In the genomic region with DNA sequence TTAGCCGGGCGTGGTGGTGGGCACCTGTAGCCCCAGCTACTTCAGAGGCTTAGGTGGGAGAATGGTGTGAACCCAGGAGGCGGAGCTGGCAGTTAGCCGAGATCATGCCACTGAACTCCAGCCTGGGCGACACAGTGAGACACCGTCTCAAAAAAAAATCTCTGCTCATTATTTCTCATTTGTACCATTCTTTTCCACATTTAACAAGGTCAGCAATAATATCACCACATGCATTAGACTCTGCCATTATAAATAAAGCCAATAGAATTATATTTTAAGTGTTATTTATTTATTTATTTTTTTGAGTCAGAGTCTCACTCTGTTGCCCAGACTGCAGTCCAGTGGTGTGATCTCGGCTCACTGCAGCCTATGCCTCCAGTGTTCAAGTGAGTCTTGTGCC, we compare ENCODE assay signal across 4 cellular contexts.
TF ChIP-seq lines count a peak whose summit lies in the region.

No MANE protein-coding gene starts in this region.

TF ChIP-seq in HepG2, 621 proteins besides CTCF, POLR2A, EP300 and RAD21:
- peak; percentile 58 for TF ChIP-seq MAFF (IDR thresholded peaks at IDR 0.05; ENCODE audit: low read depth, low read length)
- TF ChIP-seq MAFK (conservative IDR thresholded peaks at IDR 0.05 in 1 of 2, IDR thresholded peaks at IDR 0.05 in 1 of 2; ENCODE audit: low read length in 2 of 2): peak; percentile 34 to 70; a peak in 3 of 4 replicates
- no peak for TF ChIP-seq CEBPB (IDR thresholded peaks at IDR 0.05; ENCODE audit: borderline replicate concordance, low read depth, low read length)
- no peak for TF ChIP-seq ZNF260 (CRISPR knock-in tag; IDR thresholded peaks at IDR 0.05; ENCODE audit: borderline replicate concordance, low read depth)
- no peak for TF ChIP-seq ZNF292 (CRISPR knock-in tag; IDR thresholded peaks at IDR 0.05; ENCODE audit: borderline replicate concordance, low read depth)

TF ChIP-seq in HEK293, 187 proteins besides CTCF, POLR2A, EP300 and RAD21:
- no peak for TF ChIP-seq ZNF785 (tag by site-specific recombination; IDR thresholded peaks at IDR 0.05)
- TF ChIP-seq, protein P1, sequence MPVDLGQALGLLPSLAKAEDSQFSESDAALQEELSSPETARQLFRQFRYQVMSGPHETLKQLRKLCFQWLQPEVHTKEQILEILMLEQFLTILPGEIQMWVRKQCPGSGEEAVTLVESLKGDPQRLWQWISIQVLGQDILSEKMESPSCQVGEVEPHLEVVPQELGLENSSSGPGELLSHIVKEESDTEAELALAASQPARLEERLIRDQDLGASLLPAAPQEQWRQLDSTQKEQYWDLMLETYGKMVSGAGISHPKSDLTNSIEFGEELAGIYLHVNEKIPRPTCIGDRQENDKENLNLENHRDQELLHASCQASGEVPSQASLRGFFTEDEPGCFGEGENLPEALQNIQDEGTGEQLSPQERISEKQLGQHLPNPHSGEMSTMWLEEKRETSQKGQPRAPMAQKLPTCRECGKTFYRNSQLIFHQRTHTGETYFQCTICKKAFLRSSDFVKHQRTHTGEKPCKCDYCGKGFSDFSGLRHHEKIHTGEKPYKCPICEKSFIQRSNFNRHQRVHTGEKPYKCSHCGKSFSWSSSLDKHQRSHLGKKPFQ (tag by site-specific recombination; IDR thresholded peaks at IDR 0.05): 0 out of 2 replicates have a peak, but pooled peaks have one; percentile 19

TF ChIP-seq in IMR-90, 13 proteins besides CTCF, POLR2A, EP300 and RAD21:
- TF ChIP-seq MAFK (IDR thresholded peaks at IDR 0.05; ENCODE audit: low read depth, low read length): peak; percentile 27; the same call in 1 of the 2 replicates
- TF ChIP-seq MAZ (IDR thresholded peaks at IDR 0.05; ENCODE audit: borderline replicate concordance, low read depth, low read length): no peak

TF ChIP-seq in K562, 482 proteins besides CTCF, POLR2A, EP300 and RAD21:
- no peak for TF ChIP-seq ARHGAP35 (IDR thresholded peaks at IDR 0.05; ENCODE audit: partially characterized antibody)
- TF ChIP-seq TOE1 (IDR thresholded peaks at IDR 0.05; ENCODE audit: borderline replicate concordance): no peak
- TF ChIP-seq TOE1 (CRISPR knock-in tag; IDR thresholded peaks at IDR 0.05; ENCODE audit: borderline replicate concordance, low read depth): no peak
- peak; percentile 20; the same call in 1 of the 2 replicates for TF ChIP-seq C11orf30 (IDR thresholded peaks at IDR 0.05; ENCODE audit: low read depth)
- no peak for TF ChIP-seq RNF2 (IDR thresholded peaks at IDR 0.05)
- no peak for TF ChIP-seq ZNF75A (CRISPR knock-in tag; IDR thresholded peaks at IDR 0.05)
- no peak for TF ChIP-seq RFX5 (IDR thresholded peaks at IDR 0.05; ENCODE audit: low read depth, low read length)
- no peak for TF ChIP-seq TCF3 (CRISPR knock-in tag; IDR thresholded peaks at IDR 0.05)
- no peak for TF ChIP-seq TEAD4 (IDR thresholded peaks at IDR 0.05; ENCODE audit: low read length)
- TF ChIP-seq TEAD4 (CRISPR knock-in tag; IDR thresholded peaks at IDR 0.05; ENCODE audit: borderline replicate concordance): no peak
- TF ChIP-seq, protein P2, sequence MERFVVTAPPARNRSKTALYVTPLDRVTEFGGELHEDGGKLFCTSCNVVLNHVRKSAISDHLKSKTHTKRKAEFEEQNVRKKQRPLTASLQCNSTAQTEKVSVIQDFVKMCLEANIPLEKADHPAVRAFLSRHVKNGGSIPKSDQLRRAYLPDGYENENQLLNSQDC (CRISPR knock-in tag; IDR thresholded peaks at IDR 0.05): no peak
- no peak for TF ChIP-seq XRCC4 (IDR thresholded peaks at IDR 0.05; ENCODE audit: extremely low read depth, insufficient read depth, insufficient read length)
- TF ChIP-seq, protein P3, sequence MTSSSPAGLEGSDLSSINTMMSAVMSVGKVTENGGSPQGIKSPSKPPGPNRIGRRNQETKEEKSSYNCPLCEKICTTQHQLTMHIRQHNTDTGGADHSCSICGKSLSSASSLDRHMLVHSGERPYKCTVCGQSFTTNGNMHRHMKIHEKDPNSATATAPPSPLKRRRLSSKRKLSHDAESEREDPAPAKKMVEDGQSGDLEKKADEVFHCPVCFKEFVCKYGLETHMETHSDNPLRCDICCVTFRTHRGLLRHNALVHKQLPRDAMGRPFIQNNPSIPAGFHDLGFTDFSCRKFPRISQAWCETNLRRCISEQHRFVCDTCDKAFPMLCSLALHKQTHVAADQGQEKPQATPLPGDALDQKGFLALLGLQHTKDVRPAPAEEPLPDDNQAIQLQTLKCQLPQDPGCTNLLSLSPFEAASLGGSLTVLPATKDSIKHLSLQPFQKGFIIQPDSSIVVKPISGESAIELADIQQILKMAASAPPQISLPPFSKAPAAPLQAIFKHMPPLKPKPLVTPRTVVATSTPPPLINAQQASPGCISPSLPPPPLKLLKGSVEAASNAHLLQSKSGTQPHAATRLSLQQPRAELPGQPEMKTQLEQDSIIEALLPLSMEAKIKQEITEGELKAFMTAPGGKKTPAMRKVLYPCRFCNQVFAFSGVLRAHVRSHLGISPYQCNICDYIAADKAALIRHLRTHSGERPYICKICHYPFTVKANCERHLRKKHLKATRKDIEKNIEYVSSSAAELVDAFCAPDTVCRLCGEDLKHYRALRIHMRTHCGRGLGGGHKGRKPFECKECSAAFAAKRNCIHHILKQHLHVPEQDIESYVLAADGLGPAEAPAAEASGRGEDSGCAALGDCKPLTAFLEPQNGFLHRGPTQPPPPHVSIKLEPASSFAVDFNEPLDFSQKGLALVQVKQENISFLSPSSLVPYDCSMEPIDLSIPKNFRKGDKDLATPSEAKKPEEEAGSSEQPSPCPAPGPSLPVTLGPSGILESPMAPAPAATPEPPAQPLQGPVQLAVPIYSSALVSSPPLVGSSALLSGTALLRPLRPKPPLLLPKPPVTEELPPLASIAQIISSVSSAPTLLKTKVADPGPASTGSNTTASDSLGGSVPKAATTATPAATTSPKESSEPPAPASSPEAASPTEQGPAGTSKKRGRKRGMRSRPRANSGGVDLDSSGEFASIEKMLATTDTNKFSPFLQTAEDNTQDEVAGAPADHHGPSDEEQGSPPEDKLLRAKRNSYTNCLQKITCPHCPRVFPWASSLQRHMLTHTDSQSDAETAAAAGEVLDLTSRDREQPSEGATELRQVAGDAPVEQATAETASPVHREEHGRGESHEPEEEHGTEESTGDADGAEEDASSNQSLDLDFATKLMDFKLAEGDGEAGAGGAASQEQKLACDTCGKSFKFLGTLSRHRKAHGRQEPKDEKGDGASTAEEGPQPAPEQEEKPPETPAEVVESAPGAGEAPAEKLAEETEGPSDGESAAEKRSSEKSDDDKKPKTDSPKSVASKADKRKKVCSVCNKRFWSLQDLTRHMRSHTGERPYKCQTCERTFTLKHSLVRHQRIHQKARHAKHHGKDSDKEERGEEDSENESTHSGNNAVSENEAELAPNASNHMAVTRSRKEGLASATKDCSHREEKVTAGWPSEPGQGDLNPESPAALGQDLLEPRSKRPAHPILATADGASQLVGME (CRISPR knock-in tag; IDR thresholded peaks at IDR 0.05): no peak
- no peak for TF ChIP-seq PRMT5 (CRISPR knock-in tag; IDR thresholded peaks at IDR 0.05)
- TF ChIP-seq NEUROD1 (IDR thresholded peaks at IDR 0.05; ENCODE audit: borderline replicate concordance, low read depth, low read length, partially characterized antibody): no peak
- TF ChIP-seq CHD1 (IDR thresholded peaks at IDR 0.05; ENCODE audit: low read length): no peak
- no peak for TF ChIP-seq MTF1 (CRISPR knock-in tag; IDR thresholded peaks at IDR 0.05; ENCODE audit: borderline replicate concordance)
- TF ChIP-seq ZNF316 (IDR thresholded peaks at IDR 0.05): peak; percentile 42; the same call in 1 of the 2 replicates
